16 cellular contexts compared by ENCODE assay signal in the genomic region with DNA sequence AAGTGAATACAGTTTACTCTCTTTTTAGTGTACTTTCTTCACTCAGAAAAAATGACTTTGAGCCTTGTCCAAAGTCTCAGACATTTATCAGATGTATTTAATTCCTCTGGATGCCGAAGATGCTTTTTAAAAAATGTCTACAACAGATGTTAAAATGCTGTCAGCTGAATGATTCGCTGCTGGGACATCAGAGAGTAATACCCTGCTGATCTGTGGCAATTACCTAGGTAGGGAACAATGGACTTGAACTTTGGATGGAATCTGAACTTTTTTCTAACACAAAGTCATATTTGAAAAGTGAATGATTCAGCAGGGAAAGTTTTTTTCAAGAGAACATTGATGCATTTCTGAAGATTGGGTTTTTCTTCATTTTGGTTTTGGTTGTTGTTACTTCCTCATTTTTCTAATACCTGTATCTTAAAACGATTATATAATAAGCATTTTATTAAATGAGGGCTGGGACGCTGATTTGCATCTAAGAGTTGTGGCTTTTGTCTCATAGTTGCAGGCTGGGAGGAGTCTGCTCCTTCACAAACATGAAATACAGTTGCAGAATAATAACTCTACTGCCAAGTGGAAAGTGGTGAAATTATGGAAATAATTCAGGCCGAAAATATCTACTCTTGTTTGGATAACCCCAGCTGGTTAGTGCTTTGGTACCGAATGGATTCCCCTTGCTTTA.
DNase-seq lines count a peak whose midpoint lies in the region; ATAC-seq, FAIRE-seq and TF ChIP-seq lines count a peak whose summit lies in the region.
"Had no signal": no experiment of that assay in that cellular context is flagged by ENCODE, and none has a peak within 500 bp of the region (broad histone marks: within the 10 kb centered on the region; RNA-seq: fewer than 3 reads in every experiment).

No MANE protein-coding gene starts in this region.

- CTCF ChIA-PET in SK-N-SH (lab: Yijun Ruan, JAX) (interaction anchor here (1.6 kb wide), 1 partner anchor 12 kb away, joined by 4 read pairs; no protein-coding TSS in a partner anchor), MCF 10A (lab: Yijun Ruan, JAX) (interaction anchor here (0.7 to 1.4 kb wide), 2 partner anchors 10 to 166 kb away, joined by 3 read pairs; no protein-coding TSS in a partner anchor)

- no peak for TF ChIP-seq RAD21 in SK-N-SH (IDR thresholded peaks at IDR 0.05; ENCODE audit: low read length)

- H4K20me1 ChIP-seq in SK-N-SH (ENCODE audit: insufficient read depth) = no peaks in the 10 kb centered on the region
- H4K20me1 ChIP-seq: BLaER1 had no signal

- H3K4me1 Mint-ChIP-seq in stimulated activated naive B cell treated with anti-CD40 and anti-IgM and Interleukin-4, amounts not matched to agents 10 μg/mL and 1 μg/mL and 100 μg/mL, for 72 hours = peaks cover 28 to 46% of the 10 kb centered on the region in 2 donors
- H3K4me1 Mint-ChIP-seq in MCF 10A (ENCODE audit: insufficient read depth, unreplicated experiment) = no peaks in the 10 kb centered on the region

- no peak for FAIRE-seq in RCC 7860 (lab: Jason Lieb, UNC)

- no peak overlapping the region for H2AFZ ChIP-seq in SK-N-SH (ENCODE audit: low read depth)

- no peaks in the 10 kb centered on the region for H3K27me3 Mint-ChIP-seq in stimulated activated naive B cell treated with anti-CD40 and anti-IgM and Interleukin-4, amounts not matched to agents 10 μg/mL and 1 μg/mL and 100 μg/mL, for 72 hours
- no peaks in the 10 kb centered on the region for H3K27me3 Mint-ChIP-seq in MCF 10A (ENCODE audit: insufficient read depth, unreplicated experiment)

- H3K9me3 ChIP-seq in SK-N-SH = no peaks in the 10 kb centered on the region
- H3K9me3 ChIP-seq: BLaER1, HAP-1 had no signal

- 50% methylated on average over 6 of the region's 6 CpGs for WGBS in SK-N-SH (ENCODE audit: low lambda C conversion rate)

- no peaks in the 10 kb centered on the region for H3K36me3 Mint-ChIP-seq in stimulated activated naive B cell treated with anti-CD40 and anti-IgM and Interleukin-4, amounts not matched to agents 10 μg/mL and 1 μg/mL and 100 μg/mL, for 72 hours
- no peaks in the 10 kb centered on the region for H3K36me3 Mint-ChIP-seq in MCF 10A (ENCODE audit: insufficient read depth, unreplicated experiment)

- H3F3A ChIP-seq in SK-N-SH (replicated peaks; ENCODE audit: insufficient read depth) = no peaks in the 10 kb centered on the region

- peaks cover 0 to 15% of the 10 kb centered on the region in 2 experiments; a peak in 2 of 4 replicates for H3K4me1 ChIP-seq in SK-N-SH (ENCODE audit: control insufficient read depth in 1 of 2, insufficient read depth in 2 of 2, low read depth in 1 of 2, low read length in 1 of 2)

- no peak overlapping the region for H3K27ac Mint-ChIP-seq in stimulated activated naive B cell treated with anti-CD40 and anti-IgM and Interleukin-4, amounts not matched to agents 10 μg/mL and 1 μg/mL and 100 μg/mL, for 72 hours
- no peak overlapping the region for H3K27ac Mint-ChIP-seq in MCF 10A (ENCODE audit: low read depth, unreplicated experiment)
- H3K27ac Mint-ChIP-seq: T-helper 1 cell treated with Interleukin-12 subunit alpha and Interleukin-12 subunit beta and Interleukin-4 antibody, amounts not matched to agents 30 μg/mL and 1 μg/mL, for 36 hours had no signal

- no peaks in the 10 kb centered on the region for H3K36me3 ChIP-seq in SK-N-SH (replicated peaks in 1 of 2; ENCODE audit: control insufficient read depth in 1 of 2, insufficient read depth in 2 of 2, low read length in 1 of 2)
- H3K36me3 ChIP-seq: BLaER1, HAP-1 had no signal

- intact Hi-C loops in MCF 10A (cut with micrococcal nuclease) = no loop called here

- TF ChIP-seq CTCF in SK-N-SH (IDR thresholded peaks at IDR 0.05) = no peak
- TF ChIP-seq CTCF in fibroblast of pulmonary artery (IDR thresholded peaks at IDR 0.05; ENCODE audit: low read length, missing control alignments) = no peak
- no peak for TF ChIP-seq CTCF in MCF 10A (IDR thresholded peaks at IDR 0.05; ENCODE audit: unreplicated experiment)

- H3K79me2 ChIP-seq in SK-N-SH (ENCODE audit: insufficient read depth) = no peaks in the 10 kb centered on the region

- no peaks in the 10 kb centered on the region for H3K27me3 ChIP-seq in SK-N-SH (ENCODE audit: insufficient read depth)
- H3K27me3 ChIP-seq: BLaER1 had no signal

- POLR2A ChIA-PET in SK-N-SH (lab: Yijun Ruan, JAX) = no interaction called here
- POLR2A ChIA-PET in MCF 10A (lab: Yijun Ruan, JAX) = no interaction called here

- no peaks in the 10 kb centered on the region for H3K9me3 Mint-ChIP-seq in stimulated activated naive B cell treated with anti-CD40 and anti-IgM and Interleukin-4, amounts not matched to agents 10 μg/mL and 1 μg/mL and 100 μg/mL, for 72 hours
- H3K9me3 Mint-ChIP-seq in MCF 10A (ENCODE audit: unreplicated experiment) = no peaks in the 10 kb centered on the region
- H3K9me3 Mint-ChIP-seq: T-helper 1 cell treated with Interleukin-12 subunit alpha and Interleukin-12 subunit beta and Interleukin-4 antibody, amounts not matched to agents 30 μg/mL and 1 μg/mL, for 36 hours had no signal

- no peaks in the 10 kb centered on the region for H3K9me2 ChIP-seq in SK-N-SH

- peak; percentile 60 for ATAC-seq in GM18867 (IDR thresholded peaks at IDR 0.05; ENCODE audit: unreplicated experiment)
- ATAC-seq in stimulated activated naive B cell treated with anti-CD40 and anti-IgM and Interleukin-4, amounts not matched to agents 10 μg/mL and 1 μg/mL and 100 μg/mL, for 72 hours (replicated peaks) = peak; percentile 52 to 78

- no peak overlapping the region for H3K4me2 ChIP-seq in SK-N-SH
- H3K4me2 ChIP-seq: BLaER1 had no signal

- no peak overlapping the region for H3K4me3 Mint-ChIP-seq in stimulated activated naive B cell treated with anti-CD40 and anti-IgM and Interleukin-4, amounts not matched to agents 10 μg/mL and 1 μg/mL and 100 μg/mL, for 72 hours
- H3K4me3 Mint-ChIP-seq in MCF 10A (ENCODE audit: unreplicated experiment) = no peak overlapping the region
- H3K4me3 Mint-ChIP-seq: T-helper 1 cell treated with Interleukin-12 subunit alpha and Interleukin-12 subunit beta and Interleukin-4 antibody, amounts not matched to agents 30 μg/mL and 1 μg/mL, for 36 hours had no signal

- no peak overlapping the region; a peak in 1 of 4 replicates for H3K27ac ChIP-seq in SK-N-SH (ENCODE audit: low read depth in 2 of 2, low read length in 1 of 2)
- H3K27ac ChIP-seq: BLaER1 had no signal

- DNase-seq in SK-N-SH (no peak), fibroblast of pulmonary artery (ENCODE audit: low read depth) (peak; percentile 29), NCI-H2227 treated with DMSO at 0.1 percent for 48 hours (lab: John Stamatoyannopoulos, UW) (no peak), RCC 7860 (ENCODE audit: low spot score) (no peak), MCF 10A (ENCODE audit: unreplicated experiment) (no peak)
- DNase-seq in stimulated activated naive B cell treated with anti-CD40 and anti-IgM and Interleukin-4, amounts not matched to agents 10 μg/mL and 1 μg/mL and 100 μg/mL, for 72 hours = no peak
- DNase-seq: EL, NCI-H1105, NCI-H187, NCI-H446 treated with DMSO at 0.1 percent for 48 hours, NCI-H774, Right ventricle myocardium superior had no signal

- BruUV-seq in MCF 10A (replicated peaks; lab: Mats Ljungman, UMichigan) = no TSS peak

- H3K4me3 ChIP-seq in SK-N-SH (ENCODE audit: low read depth in 2 of 2, low read length in 1 of 2) (no peak overlapping the region), fibroblast of pulmonary artery (replicated peaks; ENCODE audit: low read depth, low read length) (no peak overlapping the region)
- H3K4me3 ChIP-seq: BLaER1, HAP-1 had no signal

- no peak for TF ChIP-seq EP300 in SK-N-SH (IDR thresholded peaks at IDR 0.05; ENCODE audit: borderline replicate concordance in 1 of 2, low read depth in 1 of 2, low read length in 1 of 2)

- H3K9ac ChIP-seq in SK-N-SH = no peak overlapping the region
- H3K9ac ChIP-seq: BLaER1 had no signal

TF ChIP-seq in SK-N-SH, 30 proteins besides CTCF, POLR2A, EP300 and RAD21:
- TF ChIP-seq JUND (IDR thresholded peaks at IDR 0.05) = 0 out of 2 replicates have a peak, but pooled peaks have one; percentile 16
- no peak for TF ChIP-seq RFX5 (IDR thresholded peaks at IDR 0.05; ENCODE audit: low read length)
- no peak for TF ChIP-seq RCOR1 (IDR thresholded peaks at IDR 0.05; ENCODE audit: low read length)
- TF ChIP-seq FOXJ3 (CRISPR knock-in tag; IDR thresholded peaks at IDR 0.05) = no peak
- no peak for TF ChIP-seq SIN3A (IDR thresholded peaks at IDR 0.05; ENCODE audit: borderline replicate concordance, low read depth, low read length)
- TF ChIP-seq RXRA (IDR thresholded peaks at IDR 0.05; ENCODE audit: borderline replicate concordance, low read depth) = 0 out of 2 replicates have a peak, but pooled peaks have one; percentile 28
- peak; percentile 55 for TF ChIP-seq TCF12 (IDR thresholded peaks at IDR 0.05)
